ENCODE assay signal across 8 cellular contexts in the genomic region with DNA sequence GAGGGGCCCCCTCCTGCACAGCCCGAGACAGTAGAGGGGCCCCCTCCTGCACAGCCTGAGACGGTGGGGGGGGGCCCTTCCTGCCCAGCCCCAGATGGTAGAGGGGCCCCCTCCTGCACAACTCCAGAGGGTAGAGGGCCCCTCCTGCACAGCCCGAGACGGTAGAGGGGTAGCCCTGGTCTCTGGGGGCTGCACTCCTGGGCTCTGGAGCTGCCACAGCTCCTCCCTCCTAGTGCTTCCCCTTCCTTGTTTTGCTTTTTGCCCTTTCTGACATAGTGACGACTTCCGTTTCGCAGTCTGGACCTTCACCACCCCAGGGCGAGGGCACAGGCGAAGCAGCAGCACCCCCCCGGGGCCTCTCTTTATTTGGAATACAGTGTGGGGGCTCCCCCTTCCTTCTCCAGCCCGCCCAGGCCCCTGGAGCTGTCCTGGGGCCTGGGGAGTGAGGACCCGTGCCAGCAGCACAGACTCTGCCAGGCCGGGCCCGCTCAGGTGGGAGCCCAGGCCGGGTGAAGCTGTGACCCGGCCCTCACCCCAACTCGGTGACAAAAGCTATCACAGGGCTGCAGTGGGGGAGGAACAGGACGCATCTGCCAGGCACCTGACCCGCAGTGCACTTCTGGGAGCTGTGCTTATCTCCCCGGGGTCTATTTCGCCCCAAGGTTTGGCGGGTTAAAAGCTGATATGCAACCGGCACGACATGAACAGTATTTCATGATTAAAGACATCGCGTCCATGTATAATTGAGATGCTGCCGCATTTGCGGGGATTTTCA. TPM values are rescaled to one million over a fixed set of nuclear protein-coding genes. Genes with fewer than 3 reads are reported as not detected.
DNase-seq lines count a peak whose midpoint lies in the region; ATAC-seq, FAIRE-seq and TF ChIP-seq lines count a peak whose summit lies in the region.

No MANE protein-coding gene starts in this region.

- no peaks in the 10 kb centered on the region for H3K27me3 Mint-ChIP-seq in stimulated activated memory B cell treated with anti-CD40 and anti-IgM and Interleukin-4, amounts not matched to agents 10 μg/mL and 1 μg/mL and 100 μg/mL, for 72 hours

- H3K36me3 Mint-ChIP-seq in stimulated activated memory B cell treated with anti-CD40 and anti-IgM and Interleukin-4, amounts not matched to agents 10 μg/mL and 1 μg/mL and 100 μg/mL, for 72 hours, result peaks cover 13% of the 10 kb centered on the region

- H3K36me3 ChIP-seq in NT2/D1 (ENCODE audit: insufficient read depth, insufficient read length, low read length) (peaks cover 12% of the 10 kb centered on the region), mucosa of stomach (ENCODE audit: control insufficient read depth, insufficient read depth, low read length) (no peaks in the 10 kb centered on the region)

- DNase-seq in GM12891 (ENCODE audit: insufficient read length, low spot score), result peak; percentile 74
- DNase-seq in NT2/D1 (ENCODE audit: low read depth, low spot score), result no peak
- peak; percentile 57 for DNase-seq in activated T-cell treated with anti-CD3 and anti-CD28 coated beads for 24 hours (ENCODE audit: low read depth)
- peak; percentile 91 to 95 for DNase-seq in erythroblast (lab: John Stamatoyannopoulos, UW)
- DNase-seq in cortex of kidney (lab: John Stamatoyannopoulos, UW), result no peak

- H3K4me3 Mint-ChIP-seq in stimulated activated memory B cell treated with anti-CD40 and anti-IgM and Interleukin-4, amounts not matched to agents 10 μg/mL and 1 μg/mL and 100 μg/mL, for 72 hours, result peak overlapping the region; percentile 90

- H3K4me3 ChIP-seq in NT2/D1 (ENCODE audit: insufficient read length, low read depth) (peak overlapping the region; percentile 84), mucosa of stomach (ENCODE audit: low read length) (peak overlapping the region; percentile 64)

- peak overlapping the region; percentile 91 for H3K9ac ChIP-seq in NT2/D1 (ENCODE audit: insufficient read length, low read depth)
- peak overlapping the region; percentile 83 for H3K9ac ChIP-seq in mucosa of stomach (ENCODE audit: low read length)

- H3K4me1 Mint-ChIP-seq in stimulated activated memory B cell treated with anti-CD40 and anti-IgM and Interleukin-4, amounts not matched to agents 10 μg/mL and 1 μg/mL and 100 μg/mL, for 72 hours, result peaks cover 58% of the 10 kb centered on the region

- peaks cover 3% of the 10 kb centered on the region for H3K4me1 ChIP-seq in NT2/D1 (ENCODE audit: insufficient read depth, insufficient read length)
- H3K4me1 ChIP-seq in mucosa of stomach (ENCODE audit: control insufficient read depth, insufficient read depth, low read length), result peaks cover 39% of the 10 kb centered on the region

- peaks cover 4% of the 10 kb centered on the region for H3K9me3 Mint-ChIP-seq in stimulated activated memory B cell treated with anti-CD40 and anti-IgM and Interleukin-4, amounts not matched to agents 10 μg/mL and 1 μg/mL and 100 μg/mL, for 72 hours

- H3K27ac Mint-ChIP-seq in stimulated activated memory B cell treated with anti-CD40 and anti-IgM and Interleukin-4, amounts not matched to agents 10 μg/mL and 1 μg/mL and 100 μg/mL, for 72 hours, result peak overlapping the region; percentile 85

- H3K27me3 ChIP-seq in NT2/D1 (ENCODE audit: insufficient read depth, insufficient read length), result no peaks in the 10 kb centered on the region
- no peaks in the 10 kb centered on the region for H3K27me3 ChIP-seq in mucosa of stomach (ENCODE audit: control insufficient read depth, insufficient read depth, low read length)

- ATAC-seq in HG02840 (IDR thresholded peaks at IDR 0.05; ENCODE audit: low FRiP score, unreplicated experiment), result peak; percentile 35
- ATAC-seq in stimulated activated memory B cell treated with anti-CD40 and anti-IgM and Interleukin-4, amounts not matched to agents 10 μg/mL and 1 μg/mL and 100 μg/mL, for 72 hours, result peak; percentile 79

- peaks cover 3% of the 10 kb centered on the region; the same call in 1 of the 2 replicates for H3K9me3 ChIP-seq in NT2/D1 (ENCODE audit: insufficient read depth, low read length)
- no peaks in the 10 kb centered on the region for H3K9me3 ChIP-seq in mucosa of stomach (ENCODE audit: control insufficient read depth, low read length)

- TF ChIP-seq POLR2A in GM12891 (IDR thresholded peaks at IDR 0.05; ENCODE audit: low read depth, low read length), result peak; percentile 52
- TF ChIP-seq POLR2A in erythroblast (IDR thresholded peaks at IDR 0.05; ENCODE audit: low read length), result peak; percentile 70

- FAIRE-seq in GM12891 (lab: Jason Lieb, UNC), result peak; percentile 91

TF ChIP-seq in GM12891, 5 proteins besides CTCF, POLR2A, EP300 and RAD21:
- TF ChIP-seq POU2F2 (IDR thresholded peaks at IDR 0.05; ENCODE audit: low read depth, low read length) (no peak), PAX5 (IDR thresholded peaks at IDR 0.05; ENCODE audit: insufficient read depth, low read length, severe bottlenecking) (no peak), POLR2AphosphoS5 (IDR thresholded peaks at IDR 0.05; ENCODE audit: low read depth, low read length) (no peak), TAF1 (IDR thresholded peaks at IDR 0.05; ENCODE audit: low read depth, low read length) (no peak; the same call in 1 of the 2 replicates), SPI1 (IDR thresholded peaks at IDR 0.05; ENCODE audit: low read depth, low read length) (peak; percentile 29)

RNA-seq across cellular contexts. Expression of gene PRXL2B, which starts 1.1 kb away (rescaled TPM):
- 4.8 TPM for polyA plus RNA-seq in GM12891 (2012; ENCODE audit: low read depth, missing spikeins)

RNA-seq across cellular contexts. Expression of gene TNFRSF14, which starts 29.3 kb away (rescaled TPM):
- 96.9 TPM for polyA plus RNA-seq in GM12891 (2012; ENCODE audit: low read depth, missing spikeins)

RNA-seq across cellular contexts. Expression of gene MMEL1, which starts 47.3 kb away (rescaled TPM):
- not detected for polyA plus RNA-seq in GM12891 (2012; ENCODE audit: low read depth, missing spikeins)

RNA-seq across cellular contexts. Expression of gene HES5, which starts 55.4 kb away (rescaled TPM):
- polyA plus RNA-seq in GM12891 (2012; ENCODE audit: low read depth, missing spikeins), result not detected

RNA-seq across cellular contexts. Expression of gene PANK4, which starts 59.1 kb away (rescaled TPM):
- 12.6 TPM for polyA plus RNA-seq in GM12891 (2012; ENCODE audit: low read depth, missing spikeins)

Comparison
In these comparisons a context has a peak if more than half of its experiments do, and no peak if none do; other contexts are left out.
1. DNase-seq: peak in GM12891 (single experiment), activated T-cell treated with anti-CD3 and anti-CD28 coated beads for 24 hours (single experiment) and erythroblast (2 of 2); none in NT2/D1 (single experiment) and cortex of kidney (single experiment).